In the genomic region with DNA sequence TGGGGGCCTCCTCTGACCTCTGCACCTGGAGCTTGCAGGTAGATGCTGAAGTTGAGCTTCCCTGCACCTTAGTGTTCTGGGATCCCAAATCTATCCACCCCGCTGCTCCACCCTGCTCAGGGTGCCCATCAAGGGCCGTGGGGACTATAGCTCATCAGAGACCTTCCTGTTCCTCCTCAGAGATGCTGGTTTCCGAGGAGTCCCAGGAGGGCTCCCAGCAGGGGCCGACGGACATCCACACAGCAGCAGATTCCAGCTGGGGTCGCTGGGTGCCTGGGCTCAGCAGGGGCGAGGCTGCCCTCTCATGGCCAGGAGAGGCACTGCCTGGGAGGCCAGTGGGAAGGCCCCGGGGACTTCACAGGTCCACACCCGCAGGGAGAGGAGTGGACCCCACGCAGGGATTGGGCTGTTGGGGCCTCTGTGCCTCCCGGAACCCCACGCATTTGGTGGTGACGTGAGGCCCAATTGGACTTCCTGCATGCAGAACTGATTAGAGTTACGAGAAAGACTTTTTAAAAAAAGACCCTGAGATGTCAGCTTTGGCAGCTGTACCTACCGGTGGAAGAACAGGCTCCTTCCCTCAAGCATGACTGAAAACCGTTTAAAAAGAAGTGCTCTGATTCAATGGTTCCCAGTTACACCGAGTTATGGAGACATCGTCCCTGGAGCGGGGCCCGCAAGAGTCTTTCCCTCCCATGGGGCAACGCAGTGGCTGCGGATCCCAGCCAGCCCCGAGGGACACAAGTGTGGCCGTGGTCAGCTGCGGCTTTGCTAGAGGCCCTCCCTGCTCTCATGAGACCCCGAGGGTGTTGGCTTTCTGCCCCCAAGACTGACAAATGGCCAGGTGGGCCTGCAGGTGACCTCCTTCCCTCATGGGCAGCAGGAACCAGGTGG, we compare ENCODE assay signal across 8 cellular contexts. TPM values are rescaled to one million over a fixed set of nuclear protein-coding genes. Genes with fewer than 3 reads are reported as not detected.
DNase-seq lines count a peak whose midpoint lies in the region; ATAC-seq and TF ChIP-seq lines count a peak whose summit lies in the region.

No MANE protein-coding gene starts in this region.

- no peaks in the 10 kb centered on the region for H3K27me3 Mint-ChIP-seq in activated CD4-positive, alpha-beta memory T cell treated with anti-CD3 and anti-CD28 coated beads for 36 hours
- H3K27me3 Mint-ChIP-seq in mesothelial cell of epicardium (ENCODE audit: low read depth): peaks cover 8% of the 10 kb centered on the region

- POLR2A ChIA-PET in activated CD4-positive, alpha-beta memory T cell treated with anti-CD3 and anti-CD28 coated beads for 36 hours (lab: Charles Lee): interaction anchor here (0.7 to 1.8 kb wide), 4 partner anchors 25 to 235 kb away, joined by 3 to 7 read pairs (median 4); a partner anchor contains a TSS

- H3K36me3 Mint-ChIP-seq in activated CD4-positive, alpha-beta memory T cell treated with anti-CD3 and anti-CD28 coated beads for 36 hours: no peaks in the 10 kb centered on the region
- no peaks in the 10 kb centered on the region for H3K36me3 Mint-ChIP-seq in mesothelial cell of epicardium

- TF ChIP-seq CTCF in mesothelial cell of epicardium (IDR thresholded peaks at IDR 0.05; ENCODE audit: unreplicated experiment): peak; percentile 80

- intact Hi-C loops in activated CD4-positive, alpha-beta memory T cell treated with anti-CD3 and anti-CD28 coated beads for 36 hours (cut with micrococcal nuclease): loop anchor here (2.0 to 10.0 kb wide), 4 partner anchors 14 to 315 kb away; a partner anchor contains a TSS

- H3K4me1 Mint-ChIP-seq in activated CD4-positive, alpha-beta memory T cell treated with anti-CD3 and anti-CD28 coated beads for 36 hours (ENCODE audit: low read depth): peaks cover 28% of the 10 kb centered on the region
- peaks cover 9% of the 10 kb centered on the region for H3K4me1 Mint-ChIP-seq in mesothelial cell of epicardium

- no peaks in the 10 kb centered on the region for H3K9me3 Mint-ChIP-seq in activated CD4-positive, alpha-beta memory T cell treated with anti-CD3 and anti-CD28 coated beads for 36 hours
- peaks cover 4% of the 10 kb centered on the region for H3K9me3 Mint-ChIP-seq in mesothelial cell of epicardium

- DNase-seq in NCI-H1436 (lab: John Stamatoyannopoulos, UW) (peak; percentile 64), NCI-H1436 treated with DMSO at 0.1 percent for 48 hours (lab: John Stamatoyannopoulos, UW) (no peak), NCI-H69 (lab: John Stamatoyannopoulos, UW) (peak; percentile 66), mesothelial cell of epicardium (ENCODE audit: low spot score in 2 of 2, unreplicated experiment in 2 of 2) (peak; percentile 72 to 89)
- peak; percentile 84 for DNase-seq in activated CD4-positive, alpha-beta memory T cell treated with anti-CD3 and anti-CD28 coated beads for 36 hours
- DNase-seq in effector CD4-positive, alpha-beta T cell: peak; percentile 49
- peak; percentile 64 for DNase-seq in stimulated activated CD8-positive, alpha-beta memory T cell treated with anti-CD3 and anti-CD28 coated beads, Interleukin-4, amount 100 ng/mL, for 24 hours (ENCODE audit: low read depth)

- peak overlapping the region; percentile 48 for H3K4me3 Mint-ChIP-seq in activated CD4-positive, alpha-beta memory T cell treated with anti-CD3 and anti-CD28 coated beads for 36 hours
- H3K4me3 Mint-ChIP-seq in mesothelial cell of epicardium: no peak overlapping the region

- peak overlapping the region; percentile 90 for H3K27ac Mint-ChIP-seq in activated CD4-positive, alpha-beta memory T cell treated with anti-CD3 and anti-CD28 coated beads for 36 hours
- H3K27ac Mint-ChIP-seq in mesothelial cell of epicardium: peak overlapping the region; percentile 87

- ATAC-seq in HG03103 (IDR thresholded peaks at IDR 0.05; ENCODE audit: low read depth, unreplicated experiment): peak; percentile 55

- CTCF ChIA-PET in activated CD4-positive, alpha-beta memory T cell treated with anti-CD3 and anti-CD28 coated beads for 36 hours (lab: Charles Lee): interaction anchor here (0.6 to 2.0 kb wide), 29 partner anchors 8 to 316 kb away, joined by 3 to 41 read pairs (median 4); a partner anchor contains a TSS

RNA-seq across cellular contexts. Expression of a gene that starts 25.3 kb away (rescaled TPM):
- 10 to 100 TPM; 29.6 to 30.7 TPM for total RNA-seq in activated CD4-positive, alpha-beta memory T cell treated with anti-CD3 and anti-CD28 coated beads for 36 hours
- total RNA-seq in mesothelial cell of epicardium: 3.7 to 4.5 TPM (median 4.3 TPM) in 3 replicates
